8 cellular contexts compared by ENCODE assay signal in the genomic region with DNA sequence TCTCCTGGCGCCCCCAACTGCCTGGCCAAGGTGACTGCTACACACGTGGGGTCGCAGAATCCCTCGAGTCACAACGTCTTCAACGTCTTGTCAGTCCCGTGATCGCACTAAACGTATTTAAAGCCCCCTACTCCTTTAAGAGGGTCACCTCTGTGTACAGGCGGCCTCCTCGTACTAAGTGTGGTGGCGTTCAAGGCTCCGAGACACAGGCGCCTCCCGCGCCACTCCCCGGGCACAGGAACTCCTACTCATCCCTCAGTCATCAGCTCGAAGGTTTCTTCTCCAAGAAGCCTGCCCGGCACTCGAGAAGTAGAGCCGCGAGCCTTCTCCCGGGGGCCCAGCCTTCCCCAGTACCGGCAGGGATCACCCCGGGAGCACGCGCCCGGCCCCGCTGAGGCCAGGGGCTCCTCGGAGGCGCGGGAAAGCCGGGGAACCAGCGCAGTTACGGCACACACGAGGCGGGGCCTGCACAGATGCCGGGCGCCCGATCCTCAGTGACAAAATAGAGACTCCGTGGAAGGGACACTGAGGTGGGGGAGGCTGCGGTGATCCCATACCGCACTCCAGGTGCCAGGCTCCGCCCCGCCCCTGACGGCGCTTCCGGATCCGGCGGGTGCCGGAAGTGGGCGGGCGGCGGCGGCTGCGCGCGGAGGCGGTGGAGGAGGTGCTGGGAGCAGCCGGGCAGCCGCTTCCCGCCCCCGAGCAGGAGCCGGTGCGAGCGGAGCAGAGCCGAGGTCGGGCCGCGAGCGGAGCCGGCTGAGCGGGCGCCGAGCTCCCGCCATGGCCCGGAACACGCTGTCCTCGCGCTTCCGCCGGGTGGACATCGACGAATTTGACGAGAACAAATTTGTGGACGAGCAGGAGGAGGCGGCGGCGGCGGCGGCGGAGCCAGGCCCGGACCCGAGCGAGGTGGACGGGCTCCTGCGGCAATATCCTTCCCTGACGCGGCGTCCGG. TPM values are rescaled to one million over a fixed set of nuclear protein-coding genes. Genes with fewer than 3 reads are reported as not detected.
DNase-seq lines count a peak whose midpoint lies in the region; ATAC-seq and TF ChIP-seq lines count a peak whose summit lies in the region.

No MANE protein-coding gene starts in this region.

- H3K27me3 Mint-ChIP-seq in nephron progenitor cell (ENCODE audit: low read depth, poor library complexity): peaks cover 6% of the 10 kb centered on the region
- no peaks in the 10 kb centered on the region for H3K27me3 Mint-ChIP-seq in stimulated activated naive CD8-positive, alpha-beta T cell treated with anti-CD3 and anti-CD28 coated beads, Interleukin-15, Interleukin-2, amounts not matched to agents 100 ng/mL and 50 ng/mL, for 24 hours

- peaks cover 56% of the 10 kb centered on the region for H3K4me1 Mint-ChIP-seq in nephron progenitor cell
- peaks cover 60% of the 10 kb centered on the region for H3K4me1 Mint-ChIP-seq in stimulated activated naive CD8-positive, alpha-beta T cell treated with anti-CD3 and anti-CD28 coated beads, Interleukin-15, Interleukin-2, amounts not matched to agents 100 ng/mL and 50 ng/mL, for 24 hours (ENCODE audit: low read depth)

- ATAC-seq in GM21717 (IDR thresholded peaks at IDR 0.05; ENCODE audit: unreplicated experiment): peak; percentile 48

- no peaks in the 10 kb centered on the region for H3K9me3 Mint-ChIP-seq in nephron progenitor cell
- no peaks in the 10 kb centered on the region for H3K9me3 Mint-ChIP-seq in stimulated activated naive CD8-positive, alpha-beta T cell treated with anti-CD3 and anti-CD28 coated beads, Interleukin-15, Interleukin-2, amounts not matched to agents 100 ng/mL and 50 ng/mL, for 24 hours

- peak; percentile 89 for TF ChIP-seq POLR2A in Raji (IDR thresholded peaks at IDR 0.05; ENCODE audit: insufficient read depth, low read depth, low read length)

- H3K36me3 Mint-ChIP-seq in nephron progenitor cell (ENCODE audit: low read depth): peaks cover 17% of the 10 kb centered on the region
- H3K36me3 Mint-ChIP-seq in stimulated activated naive CD8-positive, alpha-beta T cell treated with anti-CD3 and anti-CD28 coated beads, Interleukin-15, Interleukin-2, amounts not matched to agents 100 ng/mL and 50 ng/mL, for 24 hours (ENCODE audit: low read depth): peaks cover 55% of the 10 kb centered on the region

- H3K4me3 ChIP-seq in fibroblast of the aortic adventitia (ENCODE audit: low read depth, low read length): peak overlapping the region; percentile 91

- H3K4me3 Mint-ChIP-seq in nephron progenitor cell: peak overlapping the region; percentile 97
- peak overlapping the region; percentile 95 for H3K4me3 Mint-ChIP-seq in stimulated activated naive CD8-positive, alpha-beta T cell treated with anti-CD3 and anti-CD28 coated beads, Interleukin-15, Interleukin-2, amounts not matched to agents 100 ng/mL and 50 ng/mL, for 24 hours

- peak; percentile 97 for DNase-seq in Daoy (ENCODE audit: low read depth)
- DNase-seq in KG1 (lab: John Stamatoyannopoulos, UW): peak; percentile 48
- DNase-seq in activated effector memory CD4-positive, alpha-beta T cell treated with anti-CD3 and anti-CD28 coated beads, Interleukin-2, amount 50 U/mL, for 16 hours: peak; percentile 98
- DNase-seq in fibroblast of the aortic adventitia (ENCODE audit: low read depth): peak; percentile 59
- peak; percentile 89 for DNase-seq in nephron progenitor cell

- H3K27ac Mint-ChIP-seq in nephron progenitor cell: peak overlapping the region; percentile 88
- H3K27ac Mint-ChIP-seq in stimulated activated naive CD8-positive, alpha-beta T cell treated with anti-CD3 and anti-CD28 coated beads, Interleukin-15, Interleukin-2, amounts not matched to agents 100 ng/mL and 50 ng/mL, for 24 hours: peak overlapping the region; percentile 98

- TF ChIP-seq CTCF in fibroblast of the aortic adventitia (IDR thresholded peaks at IDR 0.05; ENCODE audit: insufficient read depth, low read length) (no peak), nephron progenitor cell (IDR thresholded peaks at IDR 0.05) (no peak)

RNA-seq across cellular contexts. Expression of gene ARPC5L, which starts 6.9 kb away (rescaled TPM):
- 52.8 and 81.8 TPM in 2 replicates for total RNA-seq in Daoy (2014; rRNA removed; shearing (Covaris generic))
- total RNA-seq in fibroblast of the aortic adventitia (ENCODE audit: low replicate concordance): 19.6 and 21.3 TPM in 2 replicates

RNA-seq across cellular contexts. Expression of gene RPL35, which starts 7.0 kb away (rescaled TPM):
- total RNA-seq in Daoy (2014; rRNA removed; shearing (Covaris generic)): 4,733 and 5,328 TPM in 2 replicates
- total RNA-seq in fibroblast of the aortic adventitia (ENCODE audit: low replicate concordance): 356 and 2,683 TPM in 2 replicates

RNA-seq across cellular contexts. Expression of gene WDR38, which starts 15.5 kb away (rescaled TPM):
- total RNA-seq in Daoy (2014; rRNA removed; shearing (Covaris generic)): 0.12 TPM in 1 of 2 replicates, not detected in the other
- total RNA-seq in fibroblast of the aortic adventitia (ENCODE audit: low replicate concordance): not detected in 2 replicates

Comparison
In these comparisons a context has a peak if more than half of its experiments do, and no peak if none do; other contexts are left out.
1. Peak in every context shown above with its lines: DNase-seq, ATAC-seq and H3K4me3 ChIP-seq.
2. DNase-seq: peak in every context shown above with its lines; median percentile 98 in activated effector memory CD4-positive, alpha-beta T cell treated with anti-CD3 and anti-CD28 coated beads, Interleukin-2, amount 50 U/mL, for 16 hours; 97 in Daoy; 89 in nephron progenitor cell; 59 in fibroblast of the aortic adventitia; 48 in KG1.